In genomic region chr16:66946541-66946940, GRCh38 we compare ENCODE assay signal across 3 cellular contexts.
TF ChIP-seq lines count a peak whose summit lies in the region.

No MANE protein-coding gene starts in this region.

TF ChIP-seq in SK-N-SH treated with all-trans-retinoic acid at 6 μM for 48 hours, 23 proteins besides CTCF, POLR2A, EP300 and RAD21 (continues in another document):
- TF ChIP-seq CREB5 (CRISPR knock-in tag; IDR thresholded peaks at IDR 0.05; ENCODE audit: low read depth) (no peak), ZFP3 (CRISPR knock-in tag; IDR thresholded peaks at IDR 0.05) (no peak), OSR1 (CRISPR knock-in tag; IDR thresholded peaks at IDR 0.05) (no peak), CSDC2 (CRISPR knock-in tag; IDR thresholded peaks at IDR 0.05) (no peak), BACH2 (CRISPR knock-in tag; IDR thresholded peaks at IDR 0.05; ENCODE audit: borderline replicate concordance) (no peak), ZNF565 (CRISPR knock-in tag; conservative IDR thresholded peaks at IDR 0.05; ENCODE audit: low read depth) (no peak), PPARA (CRISPR knock-in tag; IDR thresholded peaks at IDR 0.05; ENCODE audit: borderline replicate concordance) (no peak), ZNF70 (CRISPR knock-in tag; IDR thresholded peaks at IDR 0.05) (no peak), TOX (CRISPR knock-in tag; IDR thresholded peaks at IDR 0.05; ENCODE audit: borderline replicate concordance) (no peak), RARB (CRISPR knock-in tag; IDR thresholded peaks at IDR 0.05) (no peak), ARNTL (CRISPR knock-in tag; IDR thresholded peaks at IDR 0.05; ENCODE audit: borderline replicate concordance, low read depth) (no peak), TCF4 (CRISPR knock-in tag; IDR thresholded peaks at IDR 0.05; ENCODE audit: borderline replicate concordance) (no peak), ZC3H10 (CRISPR knock-in tag; IDR thresholded peaks at IDR 0.05) (no peak)
- TF ChIP-seq, protein P1, sequence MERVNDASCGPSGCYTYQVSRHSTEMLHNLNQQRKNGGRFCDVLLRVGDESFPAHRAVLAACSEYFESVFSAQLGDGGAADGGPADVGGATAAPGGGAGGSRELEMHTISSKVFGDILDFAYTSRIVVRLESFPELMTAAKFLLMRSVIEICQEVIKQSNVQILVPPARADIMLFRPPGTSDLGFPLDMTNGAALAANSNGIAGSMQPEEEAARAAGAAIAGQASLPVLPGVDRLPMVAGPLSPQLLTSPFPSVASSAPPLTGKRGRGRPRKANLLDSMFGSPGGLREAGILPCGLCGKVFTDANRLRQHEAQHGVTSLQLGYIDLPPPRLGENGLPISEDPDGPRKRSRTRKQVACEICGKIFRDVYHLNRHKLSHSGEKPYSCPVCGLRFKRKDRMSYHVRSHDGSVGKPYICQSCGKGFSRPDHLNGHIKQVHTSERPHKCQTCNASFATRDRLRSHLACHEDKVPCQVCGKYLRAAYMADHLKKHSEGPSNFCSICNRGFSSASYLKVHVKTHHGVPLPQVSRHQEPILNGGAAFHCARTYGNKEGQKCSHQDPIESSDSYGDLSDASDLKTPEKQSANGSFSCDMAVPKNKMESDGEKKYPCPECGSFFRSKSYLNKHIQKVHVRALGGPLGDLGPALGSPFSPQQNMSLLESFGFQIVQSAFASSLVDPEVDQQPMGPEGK (CRISPR knock-in tag; IDR thresholded peaks at IDR 0.05; ENCODE audit: borderline replicate concordance) = no peak
- TF ChIP-seq, protein P2, sequence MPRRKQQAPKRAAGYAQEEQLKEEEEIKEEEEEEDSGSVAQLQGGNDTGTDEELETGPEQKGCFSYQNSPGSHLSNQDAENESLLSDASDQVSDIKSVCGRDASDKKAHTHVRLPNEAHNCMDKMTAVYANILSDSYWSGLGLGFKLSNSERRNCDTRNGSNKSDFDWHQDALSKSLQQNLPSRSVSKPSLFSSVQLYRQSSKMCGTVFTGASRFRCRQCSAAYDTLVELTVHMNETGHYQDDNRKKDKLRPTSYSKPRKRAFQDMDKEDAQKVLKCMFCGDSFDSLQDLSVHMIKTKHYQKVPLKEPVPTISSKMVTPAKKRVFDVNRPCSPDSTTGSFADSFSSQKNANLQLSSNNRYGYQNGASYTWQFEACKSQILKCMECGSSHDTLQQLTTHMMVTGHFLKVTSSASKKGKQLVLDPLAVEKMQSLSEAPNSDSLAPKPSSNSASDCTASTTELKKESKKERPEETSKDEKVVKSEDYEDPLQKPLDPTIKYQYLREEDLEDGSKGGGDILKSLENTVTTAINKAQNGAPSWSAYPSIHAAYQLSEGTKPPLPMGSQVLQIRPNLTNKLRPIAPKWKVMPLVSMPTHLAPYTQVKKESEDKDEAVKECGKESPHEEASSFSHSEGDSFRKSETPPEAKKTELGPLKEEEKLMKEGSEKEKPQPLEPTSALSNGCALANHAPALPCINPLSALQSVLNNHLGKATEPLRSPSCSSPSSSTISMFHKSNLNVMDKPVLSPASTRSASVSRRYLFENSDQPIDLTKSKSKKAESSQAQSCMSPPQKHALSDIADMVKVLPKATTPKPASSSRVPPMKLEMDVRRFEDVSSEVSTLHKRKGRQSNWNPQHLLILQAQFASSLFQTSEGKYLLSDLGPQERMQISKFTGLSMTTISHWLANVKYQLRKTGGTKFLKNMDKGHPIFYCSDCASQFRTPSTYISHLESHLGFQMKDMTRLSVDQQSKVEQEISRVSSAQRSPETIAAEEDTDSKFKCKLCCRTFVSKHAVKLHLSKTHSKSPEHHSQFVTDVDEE (CRISPR knock-in tag; IDR thresholded peaks at IDR 0.05) = no peak

TF ChIP-seq in SK-N-SH, 30 proteins besides CTCF, POLR2A, EP300 and RAD21:
- TF ChIP-seq, protein P3, sequence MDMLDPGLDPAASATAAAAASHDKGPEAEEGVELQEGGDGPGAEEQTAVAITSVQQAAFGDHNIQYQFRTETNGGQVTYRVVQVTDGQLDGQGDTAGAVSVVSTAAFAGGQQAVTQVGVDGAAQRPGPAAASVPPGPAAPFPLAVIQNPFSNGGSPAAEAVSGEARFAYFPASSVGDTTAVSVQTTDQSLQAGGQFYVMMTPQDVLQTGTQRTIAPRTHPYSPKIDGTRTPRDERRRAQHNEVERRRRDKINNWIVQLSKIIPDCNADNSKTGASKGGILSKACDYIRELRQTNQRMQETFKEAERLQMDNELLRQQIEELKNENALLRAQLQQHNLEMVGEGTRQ (IDR thresholded peaks at IDR 0.05; ENCODE audit: borderline replicate concordance, low read depth, low read length) = no peak
- no peak for TF ChIP-seq NRF1 (IDR thresholded peaks at IDR 0.05; ENCODE audit: low read depth, low read length)
- no peak for TF ChIP-seq NFIC (IDR thresholded peaks at IDR 0.05; ENCODE audit: borderline replicate concordance)
- no peak for TF ChIP-seq USF1 (IDR thresholded peaks at IDR 0.05; ENCODE audit: borderline replicate concordance, low read depth)
- no peak for TF ChIP-seq MXI1 (IDR thresholded peaks at IDR 0.05; ENCODE audit: low read depth, low read length)
- TF ChIP-seq POLR2AphosphoS5 (IDR thresholded peaks at IDR 0.05; ENCODE audit: low read depth, low read length) = no peak
- no peak for TF ChIP-seq RCOR1 (IDR thresholded peaks at IDR 0.05; ENCODE audit: low read length)
- no peak for TF ChIP-seq GATA2 (CRISPR knock-in tag; IDR thresholded peaks at IDR 0.05)
- TF ChIP-seq FOXJ3 (CRISPR knock-in tag; IDR thresholded peaks at IDR 0.05) = no peak

TF ChIP-seq in H1, 55 proteins besides CTCF, POLR2A, EP300 and RAD21:
- TF ChIP-seq NRF1 (IDR thresholded peaks at IDR 0.05; ENCODE audit: low read depth, low read length) = no peak
- TF ChIP-seq EZH2 (IDR thresholded peaks at IDR 0.05; ENCODE audit: low read depth, low read length, severe bottlenecking) = no peak
- TF ChIP-seq GABPA (IDR thresholded peaks at IDR 0.05; ENCODE audit: borderline replicate concordance, insufficient read depth, low read length) = no peak
- no peak for TF ChIP-seq POU5F1 (IDR thresholded peaks at IDR 0.05; ENCODE audit: low read depth, low read length)
- TF ChIP-seq TCF12 (IDR thresholded peaks at IDR 0.05; ENCODE audit: low read depth, low read length) = no peak
- TF ChIP-seq, protein P4, sequence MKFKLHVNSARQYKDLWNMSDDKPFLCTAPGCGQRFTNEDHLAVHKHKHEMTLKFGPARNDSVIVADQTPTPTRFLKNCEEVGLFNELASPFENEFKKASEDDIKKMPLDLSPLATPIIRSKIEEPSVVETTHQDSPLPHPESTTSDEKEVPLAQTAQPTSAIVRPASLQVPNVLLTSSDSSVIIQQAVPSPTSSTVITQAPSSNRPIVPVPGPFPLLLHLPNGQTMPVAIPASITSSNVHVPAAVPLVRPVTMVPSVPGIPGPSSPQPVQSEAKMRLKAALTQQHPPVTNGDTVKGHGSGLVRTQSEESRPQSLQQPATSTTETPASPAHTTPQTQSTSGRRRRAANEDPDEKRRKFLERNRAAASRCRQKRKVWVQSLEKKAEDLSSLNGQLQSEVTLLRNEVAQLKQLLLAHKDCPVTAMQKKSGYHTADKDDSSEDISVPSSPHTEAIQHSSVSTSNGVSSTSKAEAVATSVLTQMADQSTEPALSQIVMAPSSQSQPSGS (IDR thresholded peaks at IDR 0.05; ENCODE audit: low read length) = no peak
- no peak for TF ChIP-seq CREB1 (IDR thresholded peaks at IDR 0.05)
- TF ChIP-seq JUND (IDR thresholded peaks at IDR 0.05; ENCODE audit: low read length) = no peak
- TF ChIP-seq JUN (IDR thresholded peaks at IDR 0.05; ENCODE audit: low read depth, low read length) = no peak
- TF ChIP-seq, protein P5, sequence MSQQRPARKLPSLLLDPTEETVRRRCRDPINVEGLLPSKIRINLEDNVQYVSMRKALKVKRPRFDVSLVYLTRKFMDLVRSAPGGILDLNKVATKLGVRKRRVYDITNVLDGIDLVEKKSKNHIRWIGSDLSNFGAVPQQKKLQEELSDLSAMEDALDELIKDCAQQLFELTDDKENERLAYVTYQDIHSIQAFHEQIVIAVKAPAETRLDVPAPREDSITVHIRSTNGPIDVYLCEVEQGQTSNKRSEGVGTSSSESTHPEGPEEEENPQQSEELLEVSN (IDR thresholded peaks at IDR 0.05) = no peak
- TF ChIP-seq BRCA1 (IDR thresholded peaks at IDR 0.05; ENCODE audit: low read depth, low read length) = no peak
- no peak for TF ChIP-seq CBX8 (IDR thresholded peaks at IDR 0.05; ENCODE audit: borderline replicate concordance, low read depth, low read length)
